ENCODE assay signal across 7 cellular contexts in the genomic region with DNA sequence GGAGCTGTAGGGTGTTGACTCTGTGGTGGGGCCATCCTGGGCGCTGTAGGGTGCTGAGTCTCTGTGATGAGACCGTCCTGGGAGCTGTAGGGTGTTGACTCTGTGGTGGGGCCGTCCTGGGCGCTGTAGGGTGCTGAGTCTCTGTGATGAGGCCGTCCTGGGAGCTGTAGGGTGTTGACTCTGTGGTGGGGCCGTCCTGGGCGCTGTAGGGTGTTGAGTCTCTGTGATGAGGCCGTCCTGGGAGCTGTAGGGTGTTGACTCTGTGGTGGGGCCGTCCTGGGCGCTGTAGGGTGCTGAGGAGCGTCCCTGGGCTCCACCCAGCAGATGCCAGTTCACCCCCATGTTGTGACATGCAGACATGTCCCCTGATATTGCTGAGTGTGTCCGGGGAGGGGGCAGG. TPM values are rescaled to one million over a fixed set of nuclear protein-coding genes. Genes with fewer than 3 reads are reported as not detected.
DNase-seq lines count a peak whose midpoint lies in the region; ATAC-seq, FAIRE-seq and TF ChIP-seq lines count a peak whose summit lies in the region.
"Not testable (repeated sequence)": the region's sequence is repeated elsewhere in the genome, so short reads cannot be mapped to it uniquely, and the experiment has no call there.

No MANE protein-coding gene starts in this region.

- not testable (repeated sequence) for H3K36me3 ChIP-seq in bronchial epithelial cell (ENCODE audit: control insufficient read depth, insufficient read depth, low read length); endodermal cell (ENCODE audit: control insufficient read depth, insufficient read depth, low read length); sigmoid colon; upper lobe of right lung

- 20 to 87% methylated on average over 1 to 7 of the region's 12 CpGs for WGBS in endodermal cell (ENCODE audit: insufficient coverage in 1 of 2, insufficient read length in 1 of 2), 2 experiments
- WGBS in sigmoid colon, 2 donors = 89 to 93% methylated on average over 12 of the region's 12 CpGs

- not testable (repeated sequence) for H3K27me3 ChIP-seq in bronchial epithelial cell (ENCODE audit: control insufficient read depth, insufficient read depth, low read length)
- H3K27me3 ChIP-seq in endodermal cell (ENCODE audit: control insufficient read depth, insufficient read depth, low read length, poor library complexity, severe bottlenecking) (peaks cover 15% of the 10 kb centered on the region), sigmoid colon (peaks cover 1 to 46% (median 11%) of the 10 kb centered on the region in 3 donors), upper lobe of right lung (peaks cover 12% of the 10 kb centered on the region)

- peak; percentile 93 for FAIRE-seq in bronchial epithelial cell (lab: Jason Lieb, UNC)

- not testable (repeated sequence) for TF ChIP-seq EP300 in sigmoid colon (IDR thresholded peaks at IDR 0.05)

- H3K27ac ChIP-seq in endodermal cell (ENCODE audit: low read depth, low read length); sigmoid colon; upper lobe of right lung: not testable (repeated sequence)

- H3K9me3 ChIP-seq in endodermal cell (ENCODE audit: control insufficient read depth, low read length); iPS-18c (ENCODE audit: control insufficient read depth, insufficient read depth, low read length); sigmoid colon; upper lobe of right lung: not testable (repeated sequence)

- not testable (repeated sequence) for H3K4me1 Mint-ChIP-seq in endodermal cell

- peak; percentile 13 for DNase-seq in GM10266 (ENCODE audit: extremely low spot score)
- not testable (repeated sequence) for DNase-seq in bronchial epithelial cell (ENCODE audit: low read depth)
- peak; percentile 27 for DNase-seq in endodermal cell
- peak; percentile 57 for DNase-seq in posterior vena cava (ENCODE audit: low spot score)
- peak; percentile 2 for DNase-seq in sigmoid colon
- DNase-seq in upper lobe of right lung = peak; percentile 52

- peaks cover 56% of the 10 kb centered on the region for H3K27me3 Mint-ChIP-seq in endodermal cell (ENCODE audit: insufficient read depth)

- not testable (repeated sequence) for H3K36me3 Mint-ChIP-seq in endodermal cell (ENCODE audit: low read depth)

- not testable (repeated sequence) for H3K9ac ChIP-seq in endodermal cell (ENCODE audit: extremely low read depth, low read length, poor library complexity, severe bottlenecking)

- not testable (repeated sequence) for H3K4me3 Mint-ChIP-seq in endodermal cell

- H3K9me3 Mint-ChIP-seq in endodermal cell = not testable (repeated sequence)

- TF ChIP-seq CTCF in GM10266 (IDR thresholded peaks at IDR 0.05; ENCODE audit: control insufficient read depth, insufficient read depth, low read depth, missing control alignments); bronchial epithelial cell (IDR thresholded peaks at IDR 0.05; ENCODE audit: insufficient read depth, low read length, severe bottlenecking); endodermal cell (conservative IDR thresholded peaks at IDR 0.05); sigmoid colon (IDR thresholded peaks at IDR 0.05); upper lobe of right lung (IDR thresholded peaks at IDR 0.05): not testable (repeated sequence)

- intact Hi-C loops in posterior vena cava (cut with DNase I); sigmoid colon (cut with DNase I); upper lobe of right lung (cut with DNase I): not testable (repeated sequence)

- H3K27ac Mint-ChIP-seq in endodermal cell = not testable (repeated sequence)

- ATAC-seq in upper lobe of right lung = not testable (repeated sequence)

- H3K4me1 ChIP-seq in endodermal cell (ENCODE audit: control insufficient read depth, insufficient read depth, low read length); sigmoid colon; upper lobe of right lung: not testable (repeated sequence)

- not testable (repeated sequence) for TF ChIP-seq POLR2A in sigmoid colon (IDR thresholded peaks at IDR 0.05)

- not testable (repeated sequence) for H3K4me3 ChIP-seq in bronchial epithelial cell (ENCODE audit: low read depth, low read length); endodermal cell (ENCODE audit: low read length); sigmoid colon; upper lobe of right lung
- peak overlapping the region; percentile 9; the same call in 1 of the 2 replicates for H3K4me3 ChIP-seq in iPS-18c (ENCODE audit: insufficient read depth, low read depth, low read length)

RNA-seq across cellular contexts. Expression of gene PPP2R3B, which starts 46.0 kb away (rescaled TPM):
- total RNA-seq in bronchial epithelial cell (8.7 and 11.8 TPM in 2 replicates), endodermal cell (10 to 100 TPM; 72.5 to 98.7 TPM), posterior vena cava (10 to 100 TPM; 17.9 to 23.4 TPM), sigmoid colon (10 to 100 TPM in 1 of 4 donors, 1 to 10 TPM in 3; 3.2 to 16.1 (median 6.6) TPM), upper lobe of right lung (12.8 TPM)
- polyA plus RNA-seq in endodermal cell (2013, experiment 1 of 2) = 66.6 TPM
- polyA plus RNA-seq in endodermal cell (2013, experiment 2 of 2) = 66.5 TPM
- 10 to 100 TPM in 1 of 3 donors, 1 to 10 TPM in 2; 2.1 to 13.3 (median 5.4) TPM for polyA plus RNA-seq in sigmoid colon
